Comparison of ENCODE assay signal across 8 cellular contexts in the genomic region with DNA sequence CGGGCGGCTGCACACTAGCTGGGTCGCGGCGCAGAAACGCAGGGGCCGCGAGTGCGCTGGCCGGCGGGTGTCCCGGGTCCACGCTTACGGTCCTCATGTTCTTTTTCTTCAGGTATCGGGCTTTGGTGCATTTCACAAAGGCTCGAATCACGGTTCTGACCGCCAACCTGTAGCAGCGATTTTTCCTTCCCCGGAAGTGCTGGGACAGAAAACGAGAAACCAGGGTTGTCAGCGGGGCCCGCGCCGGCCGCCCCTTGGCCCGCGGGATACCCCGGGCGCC. TPM values are rescaled to one million over a fixed set of nuclear protein-coding genes. Genes with fewer than 3 reads are reported as not detected.
DNase-seq lines count a peak whose midpoint lies in the region; ATAC-seq and TF ChIP-seq lines count a peak whose summit lies in the region.

No MANE protein-coding gene starts in this region.

- no peak overlapping the region for H3K14ac ChIP-seq in mesenchymal stem cell (ENCODE audit: low read length in 2 of 2)

- peak overlapping the region; percentile 92 to 99 (median 96) for H3K4me2 ChIP-seq in BLaER1 treated with 17β-estradiol and CSF1 and Interleukin-3, amounts not matched to agents 10 nM and 100 nM
- H3K4me2 ChIP-seq in mesenchymal stem cell (ENCODE audit: low read length, poor library complexity, severe bottlenecking) = peak overlapping the region; percentile 93

- no peak overlapping the region for H2BK120ac ChIP-seq in mesenchymal stem cell (ENCODE audit: low read depth, low read length)

- H2BK15ac ChIP-seq in mesenchymal stem cell (ENCODE audit: low read depth, poor library complexity, severe bottlenecking) = no peak overlapping the region

- no peaks in the 10 kb centered on the region for H3K27me3 ChIP-seq in BLaER1 treated with 17β-estradiol and CSF1 and Interleukin-3, amounts not matched to agents 10 nM and 100 nM
- H3K27me3 ChIP-seq in body of pancreas (no peaks in the 10 kb centered on the region), mesenchymal stem cell (ENCODE audit: control insufficient read depth in 1 of 2, insufficient read depth in 1 of 2, low read length in 2 of 2) (no peaks in the 10 kb centered on the region)

- 0 to 1% methylated on average over 12 to 30 of the region's 30 CpGs for WGBS in body of pancreas, 2 donors
- under 1% methylated on average over 30 of the region's 30 CpGs for WGBS in mesenchymal stem cell

- no peak for TF ChIP-seq POLR2A in body of pancreas (IDR thresholded peaks at IDR 0.05)

- peak overlapping the region; percentile 66 for H2AFZ ChIP-seq in mesenchymal stem cell (ENCODE audit: low read depth, low read length)

- peak overlapping the region; percentile 94 for H4K91ac ChIP-seq in mesenchymal stem cell (ENCODE audit: low read length)

- peak overlapping the region; percentile 76 to 98 (median 93) for H3K27ac ChIP-seq in BLaER1 treated with 17β-estradiol and CSF1 and Interleukin-3, amounts not matched to agents 10 nM and 100 nM
- peak overlapping the region; percentile 40 to 89 (median 72) for H3K27ac ChIP-seq in body of pancreas
- peak overlapping the region; percentile 55 for H3K27ac ChIP-seq in mesenchymal stem cell (ENCODE audit: low read length, poor library complexity, severe bottlenecking)

- peaks cover 4 to 16% (median 10%) of the 10 kb centered on the region in 11 experiments for H3K9me3 ChIP-seq in BLaER1 treated with 17β-estradiol and CSF1 and Interleukin-3, amounts not matched to agents 10 nM and 100 nM (replicated peaks in 1 of 11)
- H3K9me3 ChIP-seq in body of pancreas (no peaks in the 10 kb centered on the region), mesenchymal stem cell (ENCODE audit: control insufficient read depth, low read length) (no peaks in the 10 kb centered on the region)

- H3K79me1 ChIP-seq in mesenchymal stem cell (replicated peaks; ENCODE audit: low read length, poor library complexity, severe bottlenecking) = peaks cover 13% of the 10 kb centered on the region

- ATAC-seq in HG03025 (IDR thresholded peaks at IDR 0.05; ENCODE audit: low FRiP score, unreplicated experiment) (peak; percentile 23), body of pancreas (no peak), GM21717 (IDR thresholded peaks at IDR 0.05; ENCODE audit: unreplicated experiment) (no peak)

- peak overlapping the region; percentile 72 to 98 for H3K4ac ChIP-seq in mesenchymal stem cell (ENCODE audit: low read depth in 1 of 2, low read length in 2 of 2)

- TF ChIP-seq CTCF in body of pancreas (IDR thresholded peaks at IDR 0.05) = no peak

- peak overlapping the region; percentile 31 for H2AK5ac ChIP-seq in mesenchymal stem cell (ENCODE audit: low read length, severe bottlenecking)

- intact Hi-C loops in body of pancreas (cut with DNase I) = no loop called here

- H3K4me3 ChIP-seq in BLaER1 treated with 17β-estradiol and CSF1 and Interleukin-3, amounts not matched to agents 10 nM and 100 nM = peak overlapping the region; percentile 74 to 100 (median 96)
- H3K4me3 ChIP-seq in body of pancreas (peak overlapping the region; percentile 98 to 99), mesenchymal stem cell (ENCODE audit: insufficient read depth in 1 of 2, low read depth in 1 of 2, low read length in 2 of 2) (peak overlapping the region; percentile 91 to 95)

- peak overlapping the region; percentile 90 to 99 (median 94) for H3K9ac ChIP-seq in BLaER1 treated with 17β-estradiol and CSF1 and Interleukin-3, amounts not matched to agents 10 nM and 100 nM
- peak overlapping the region; percentile 94 for H3K9ac ChIP-seq in mesenchymal stem cell (ENCODE audit: low read length)

- DNase-seq in body of pancreas (no peak), mesenchymal stem cell (no peak), H4 (ENCODE audit: low spot score) (no peak), putamen (ENCODE audit: low spot score) (no peak)
- DNase-seq in stimulated activated CD4-positive, alpha-beta T cell treated with anti-CD3 and anti-CD28 coated beads, Interleukin-4, amount 100 ng/mL, for 24 hours = no peak

- peak overlapping the region; percentile 100 for H4K8ac ChIP-seq in mesenchymal stem cell (ENCODE audit: low read length)

- peaks cover 44 to 77% (median 65%) of the 10 kb centered on the region in 11 experiments for H3K36me3 ChIP-seq in BLaER1 treated with 17β-estradiol and CSF1 and Interleukin-3, amounts not matched to agents 10 nM and 100 nM
- peaks cover 0 to 5% of the 10 kb centered on the region in 2 donors for H3K36me3 ChIP-seq in body of pancreas (replicated peaks in 1 of 2; ENCODE audit: insufficient read depth in 1 of 2, low read depth in 2 of 2)
- H3K36me3 ChIP-seq in mesenchymal stem cell (ENCODE audit: control insufficient read depth in 1 of 2, insufficient read depth in 2 of 2, low read depth in 1 of 2, low read length in 2 of 2) = peaks cover 37 to 42% of the 10 kb centered on the region in 2 experiments

- H2BK5ac ChIP-seq in mesenchymal stem cell (ENCODE audit: low read depth, low read length, poor library complexity, severe bottlenecking) = no peak overlapping the region

- H3K4me1 ChIP-seq in BLaER1 treated with 17β-estradiol and CSF1 and Interleukin-3, amounts not matched to agents 10 nM and 100 nM = peaks cover 31 to 63% (median 47%) of the 10 kb centered on the region in 10 experiments
- H3K4me1 ChIP-seq in body of pancreas (peaks cover 38% of the 10 kb centered on the region), mesenchymal stem cell (ENCODE audit: control insufficient read depth, insufficient read depth, low read depth, low read length) (peaks cover 19% of the 10 kb centered on the region)

- H3K23ac ChIP-seq in mesenchymal stem cell (ENCODE audit: low read length in 2 of 2) = peak overlapping the region in 1 of 2 experiments; percentile 21

- peak overlapping the region; percentile 92 to 98 for H3K18ac ChIP-seq in mesenchymal stem cell (ENCODE audit: low read depth in 1 of 2, low read length in 2 of 2)

- H2BK12ac ChIP-seq in mesenchymal stem cell (ENCODE audit: low read length in 2 of 2) = no peak overlapping the region

- H4K20me1 ChIP-seq in BLaER1 treated with 17β-estradiol and CSF1 and Interleukin-3, amounts not matched to agents 10 nM and 100 nM = peaks cover 0 to 69% (median 53%) of the 10 kb centered on the region in 11 experiments; a peak in 19 of 22 replicates

RNA-seq across cellular contexts. Expression of a gene that starts 0.3 kb away (rescaled TPM):
- 10 to 100 TPM; 72.8 to 85.9 TPM for total RNA-seq in body of pancreas
- 152 TPM for polyA plus RNA-seq in mesenchymal stem cell (2013, experiment 1 of 2)
- 152 TPM for polyA plus RNA-seq in mesenchymal stem cell (2013, experiment 2 of 2)
- total RNA-seq in H4 (2014; rRNA removed; shearing (Covaris generic)) = 243 and 264 TPM in 2 replicates

RNA-seq across cellular contexts. Expression of a gene that starts 7.6 kb away (rescaled TPM):
- total RNA-seq in body of pancreas = 100 to 1,000 TPM; 225 to 246 TPM
- 107 TPM for polyA plus RNA-seq in mesenchymal stem cell (2013, experiment 1 of 2)
- polyA plus RNA-seq in mesenchymal stem cell (2013, experiment 2 of 2) = 105 TPM
- 46.0 and 49.4 TPM in 2 replicates for total RNA-seq in H4 (2014; rRNA removed; shearing (Covaris generic))

RNA-seq across cellular contexts. Expression of a gene that starts 14.3 kb away (rescaled TPM):
- total RNA-seq in body of pancreas = 10 to 100 TPM; 11.2 to 15.5 TPM
- polyA plus RNA-seq in mesenchymal stem cell (2013, experiment 1 of 2) = 0.14 TPM
- polyA plus RNA-seq in mesenchymal stem cell (2013, experiment 2 of 2) = 0.18 TPM
- not detected in 2 replicates for total RNA-seq in H4 (2014; rRNA removed; shearing (Covaris generic))

RNA-seq across cellular contexts. Expression of a gene that starts 28.7 kb away (rescaled TPM):
- total RNA-seq in body of pancreas = 10 to 100 TPM; 47.1 to 55.5 TPM
- polyA plus RNA-seq in mesenchymal stem cell (2013, experiment 1 of 2) = 7.3 TPM
- 7.5 TPM for polyA plus RNA-seq in mesenchymal stem cell (2013, experiment 2 of 2)
- 0.04 TPM in 1 of 2 replicates, not detected in the other for total RNA-seq in H4 (2014; rRNA removed; shearing (Covaris generic))

RNA-seq across cellular contexts. Expression of a gene that starts 31.8 kb away (rescaled TPM):
- 10 to 100 TPM; 79.4 to 93.7 TPM for total RNA-seq in body of pancreas
- 79.5 TPM for polyA plus RNA-seq in mesenchymal stem cell (2013, experiment 1 of 2)
- 83.6 TPM for polyA plus RNA-seq in mesenchymal stem cell (2013, experiment 2 of 2)
- 162 and 168 TPM in 2 replicates for total RNA-seq in H4 (2014; rRNA removed; shearing (Covaris generic))

Comparison
In these comparisons a context has a peak if more than half of its experiments do, and no peak if none do; other contexts are left out.
1. RNA of a gene that starts 14.3 kb away (total RNA-seq): 11.2 to 15.5 TPM in body of pancreas; not detected in H4; every median in the first group is over 10 times any median in the second.
2. Peak in every context shown above with its lines, with median percentiles within 50 percentile points of each other: H3K27ac ChIP-seq and H3K4me3 ChIP-seq.